Comparison of ENCODE assay signal across 21 cellular contexts in the genomic region with DNA sequence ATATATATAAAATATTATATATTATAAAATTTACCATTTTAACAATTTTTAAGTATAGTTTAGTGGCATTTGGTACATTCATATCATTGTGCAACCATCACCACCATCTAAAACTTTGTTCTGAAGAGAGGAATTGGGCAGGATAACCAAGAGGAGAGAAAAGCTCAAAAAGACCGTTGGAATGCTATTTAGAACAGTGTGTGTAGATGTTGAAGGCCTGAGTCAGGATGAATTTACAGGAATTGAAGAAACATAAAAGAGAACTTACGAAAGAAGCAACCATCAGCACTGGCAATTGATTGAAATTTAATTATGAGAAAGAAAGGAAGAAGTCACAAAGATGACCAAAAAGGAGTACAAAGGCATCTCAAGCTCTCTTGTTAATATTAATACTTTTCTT.
"Had no signal": no experiment of that assay in that cellular context is flagged by ENCODE, and none has a peak within 500 bp of the region (broad histone marks: within the 10 kb centered on the region; RNA-seq: fewer than 3 reads in every experiment).

No MANE protein-coding gene starts in this region.

- H3K4me3 Mint-ChIP-seq: activated CD4-positive, alpha-beta T cell treated with anti-CD3 and anti-CD28 coated beads, Interleukin-2, amount 10 ng/mL, durations not matched to agents 24 days and 14 days; activated CD8-positive, alpha-beta T cell treated with anti-CD3 and anti-CD28 coated beads, Interleukin-2, amount 10 ng/mL, durations not matched to agents 7 days and 5 days; activated naive CD8-positive, alpha-beta T cell treated with anti-CD3 and anti-CD28 coated beads, Interleukin-2, amount 10 ng/mL, durations not matched to agents 7 days and 5 days; activated T-cell treated with anti-CD3 and anti-CD28 coated beads, Interleukin-2, amount 50 U/mL, for 24 hours; memory B cell; neural progenitor cell; stimulated activated effector memory CD8-positive, alpha-beta T cell treated with anti-CD3 and anti-CD28 coated beads, Interleukin-12 subunit alpha, Interleukin-12 subunit beta, amount 100 ng/mL, for 72 hours had no signal

- H3K4me2 ChIP-seq: neural progenitor cell had no signal

- H3K27me3 ChIP-seq: gastrocnemius medialis, neural progenitor cell, right lobe of liver, testis, upper lobe of right lung had no signal

- H3K9me3 ChIP-seq: esophagus muscularis mucosa, gastrocnemius medialis, psoas muscle, right lobe of liver, testis, upper lobe of right lung had no signal

- H3K36me3 Mint-ChIP-seq: activated naive CD8-positive, alpha-beta T cell treated with anti-CD3 and anti-CD28 coated beads, Interleukin-2, amount 10 ng/mL, durations not matched to agents 7 days and 5 days; memory B cell; neural progenitor cell; stimulated activated effector memory CD8-positive, alpha-beta T cell treated with anti-CD3 and anti-CD28 coated beads, Interleukin-12 subunit alpha, Interleukin-12 subunit beta, amount 100 ng/mL, for 72 hours had no signal

- DNase-seq: activated CD4-positive, alpha-beta T cell treated with anti-CD3 and anti-CD28 coated beads, Interleukin-2, amount 10 ng/mL, durations not matched to agents 24 days and 14 days; activated CD8-positive, alpha-beta T cell treated with anti-CD3 and anti-CD28 coated beads, Interleukin-2, amount 10 ng/mL, durations not matched to agents 7 days and 5 days; activated naive CD4-positive, alpha-beta T cell treated with Interleukin-2 at 50 U/mL for 16 hours; activated naive CD8-positive, alpha-beta T cell treated with anti-CD3 and anti-CD28 coated beads, Interleukin-2, amount 10 ng/mL, durations not matched to agents 7 days and 5 days; activated T-cell treated with anti-CD3 and anti-CD28 coated beads, Interleukin-2, amount 50 U/mL, for 24 hours; aorta; dermis blood vessel endothelial cell; effector memory CD4-positive, alpha-beta T cell; gastrocnemius medialis; head of caudate nucleus; psoas muscle; right lobe of liver; stimulated activated CD4-positive, alpha-beta T cell treated with anti-CD3 and anti-CD28 coated beads, Interleukin-4, amount 100 ng/mL, for 24 hours; T1000; testis; upper lobe of right lung had no signal

- H3K27ac Mint-ChIP-seq: activated CD4-positive, alpha-beta T cell treated with anti-CD3 and anti-CD28 coated beads, Interleukin-2, amount 10 ng/mL, durations not matched to agents 24 days and 14 days; activated CD8-positive, alpha-beta T cell treated with anti-CD3 and anti-CD28 coated beads, Interleukin-2, amount 10 ng/mL, durations not matched to agents 7 days and 5 days; activated naive CD8-positive, alpha-beta T cell treated with anti-CD3 and anti-CD28 coated beads, Interleukin-2, amount 10 ng/mL, durations not matched to agents 7 days and 5 days; activated T-cell treated with anti-CD3 and anti-CD28 coated beads, Interleukin-2, amount 50 U/mL, for 24 hours; activated T-helper 2 cell treated with anti-CD3 and anti-CD28 coated beads, Interferon-gamma antibody, Interleukin-2, Interleukin-4, amounts not matched to agents 10 μg/mL and 5 μg/mL and 100 μg/mL, durations not matched to agents 14 hours and 24 hours and 36 hours; memory B cell; neural progenitor cell; stimulated activated effector memory CD8-positive, alpha-beta T cell treated with anti-CD3 and anti-CD28 coated beads, Interleukin-12 subunit alpha, Interleukin-12 subunit beta, amount 100 ng/mL, for 72 hours had no signal

- H3K27ac ChIP-seq: esophagus muscularis mucosa, gastrocnemius medialis, neural progenitor cell, psoas muscle, right lobe of liver, testis, upper lobe of right lung had no signal

- H3K4me1 ChIP-seq: gastrocnemius medialis, neural progenitor cell, psoas muscle, upper lobe of right lung had no signal

- ATAC-seq: activated CD8-positive, alpha-beta T cell treated with anti-CD3 and anti-CD28 coated beads, Interleukin-2, amount 10 ng/mL, durations not matched to agents 7 days and 5 days; gastrocnemius medialis; psoas muscle; right lobe of liver; stimulated activated effector memory CD8-positive, alpha-beta T cell treated with anti-CD3 and anti-CD28 coated beads, Interleukin-12 subunit alpha, Interleukin-12 subunit beta, amount 100 ng/mL, for 72 hours; upper lobe of right lung had no signal

- H3K4me3 ChIP-seq: esophagus muscularis mucosa, gastrocnemius medialis, neural progenitor cell, psoas muscle, right lobe of liver, testis, upper lobe of right lung had no signal

- H3K27me3 Mint-ChIP-seq: activated CD4-positive, alpha-beta T cell treated with anti-CD3 and anti-CD28 coated beads, Interleukin-2, amount 10 ng/mL, durations not matched to agents 24 days and 14 days; activated T-cell treated with anti-CD3 and anti-CD28 coated beads, Interleukin-2, amount 50 U/mL, for 24 hours had no signal

- H3K36me3 ChIP-seq: esophagus muscularis mucosa, gastrocnemius medialis, neural progenitor cell, right lobe of liver, upper lobe of right lung had no signal

- H3K9ac ChIP-seq: neural progenitor cell had no signal

- H3K9me3 Mint-ChIP-seq: activated CD4-positive, alpha-beta T cell treated with anti-CD3 and anti-CD28 coated beads, Interleukin-2, amount 10 ng/mL, durations not matched to agents 24 days and 14 days; activated naive CD8-positive, alpha-beta T cell treated with anti-CD3 and anti-CD28 coated beads, Interleukin-2, amount 10 ng/mL, durations not matched to agents 7 days and 5 days; activated T-cell treated with anti-CD3 and anti-CD28 coated beads, Interleukin-2, amount 50 U/mL, for 24 hours; activated T-helper 2 cell treated with anti-CD3 and anti-CD28 coated beads, Interferon-gamma antibody, Interleukin-2, Interleukin-4, amounts not matched to agents 10 μg/mL and 5 μg/mL and 100 μg/mL, durations not matched to agents 14 hours and 24 hours and 36 hours; memory B cell; neural progenitor cell; stimulated activated effector memory CD8-positive, alpha-beta T cell treated with anti-CD3 and anti-CD28 coated beads, Interleukin-12 subunit alpha, Interleukin-12 subunit beta, amount 100 ng/mL, for 72 hours had no signal
